Comparison of ENCODE assay signal across 8 cellular contexts in genomic region chr16:53434436-53435065, GRCh38. TPM values are rescaled to one million over a fixed set of nuclear protein-coding genes. Genes with fewer than 3 reads are reported as not detected.
DNase-seq lines count a peak whose midpoint lies in the region; ATAC-seq and TF ChIP-seq lines count a peak whose summit lies in the region.

TSS of gene RBL2 (plus strand) at chr16:53434471. CDS start at chr16:53434557, 86 bp downstream.

- dilution Hi-C loops in mammary epithelial cell (cut with HindIII; ENCODE audit: low sequenced_read_pairs) = loop anchor here (5.0 kb wide), 1 partner anchor 77 kb away; no protein-coding TSS in a partner anchor

- no peaks in the 10 kb centered on the region for H3K27me3 ChIP-seq in mammary epithelial cell (ENCODE audit: insufficient read depth, low read length)

- H4K20me1 ChIP-seq in mammary epithelial cell (ENCODE audit: insufficient read depth, low read length) = no peaks in the 10 kb centered on the region

- H3K27ac ChIP-seq in mammary epithelial cell (ENCODE audit: insufficient read depth, low read depth, low read length) = peak within 1 kb of the TSS; percentile 81

- peak within 1 kb of the TSS; percentile 90 for H3K9ac ChIP-seq in mammary epithelial cell (ENCODE audit: insufficient read depth, low read length)

- DNase-seq in DMS153 (lab: John Stamatoyannopoulos, UW) = peak; percentile 7
- DNase-seq in DMS153 treated with DMSO at 0.1 percent for 48 hours (lab: John Stamatoyannopoulos, UW; ENCODE audit: unreplicated experiment) = no peak
- DNase-seq in NB4 (ENCODE audit: low read depth) = peak; percentile 90
- peak; percentile 81 for DNase-seq in mammary epithelial cell
- peak; percentile 89 for DNase-seq in islet precursor cell
- peak; percentile 86 for DNase-seq in stimulated activated CD4-positive, alpha-beta T cell treated with anti-CD3 and anti-CD28 coated beads, Interleukin-15, amount 100 ng/mL, for 24 hours

- peaks cover 45% of the 10 kb centered on the region for H3K79me2 ChIP-seq in mammary epithelial cell (ENCODE audit: insufficient read depth, low read length)

- no peaks in the 10 kb centered on the region for H3K36me3 ChIP-seq in mammary epithelial cell (ENCODE audit: insufficient read depth, low read length)

- no TSS peak for BruUV-seq in mammary epithelial cell (replicated peaks; lab: Mats Ljungman, UMichigan)

- peak; percentile 64 for ATAC-seq in HG02571 (IDR thresholded peaks at IDR 0.05; ENCODE audit: unreplicated experiment)

- CTCF ChIA-PET in mammary epithelial cell (lab: Charles Lee; ENCODE audit: low non-redundant PET) = no interaction called here

- WGBS in mammary epithelial cell (ENCODE audit: low coverage, missing lambda C conversion rate) = 2% methylated on average over 37 of the region's 85 CpGs

- intact Hi-C loops in mammary epithelial cell (cut with micrococcal nuclease) = loop anchor here (2.0 to 10.0 kb wide), 4 partner anchors 62 to 390 kb away; partner anchors contain the start of gene AKTIP

- H2AFZ ChIP-seq in mammary epithelial cell (ENCODE audit: low read depth, low read length) = peak within 1 kb of the TSS; percentile 100

- in situ Hi-C loops in mammary epithelial cell (cut with MboI; ENCODE audit: low sequenced_read_pairs in 2 of 2) = no loop called here

- peak within 1 kb of the TSS; percentile 99 for H3K4me2 ChIP-seq in mammary epithelial cell (ENCODE audit: insufficient read depth, low read depth, low read length)

- H3K9me3 ChIP-seq in mammary epithelial cell (replicated peaks; ENCODE audit: insufficient read depth, low read length) = no peaks in the 10 kb centered on the region

- TF ChIP-seq POLR2A in NB4 (IDR thresholded peaks at IDR 0.05; ENCODE audit: extremely low read depth, insufficient read length) = peak; percentile 51

- peaks cover 15% of the 10 kb centered on the region for H3K4me1 ChIP-seq in mammary epithelial cell (ENCODE audit: insufficient read depth, low read length)

- H3K4me3 ChIP-seq in NB4 (ENCODE audit: low read depth, low read length) (peak within 1 kb of the TSS; percentile 96), WI38 (ENCODE audit: low read depth, low read length) (peak within 1 kb of the TSS; percentile 94), mammary epithelial cell (replicated peaks in 1 of 3; ENCODE audit: insufficient read depth in 1 of 3, low read depth in 2 of 3, low read length in 3 of 3) (peak within 1 kb of the TSS; percentile 70 to 97 (median 95))

- no peak for TF ChIP-seq CTCF in NB4 (IDR thresholded peaks at IDR 0.05; ENCODE audit: low read depth, low read length)
- TF ChIP-seq CTCF in WI38 (IDR thresholded peaks at IDR 0.05; ENCODE audit: low read depth, low read length) = no peak
- TF ChIP-seq CTCF in mammary epithelial cell (conservative IDR thresholded peaks at IDR 0.05 in 1 of 2, IDR thresholded peaks at IDR 0.05 in 1 of 2; ENCODE audit: extremely low read depth in 1 of 2, insufficient read depth in 1 of 2, low read depth in 1 of 2, low read length in 2 of 2) = no peak

RNA-seq across cellular contexts. Expression of gene RBL2, which starts in this region (rescaled TPM):
- total RNA-seq in mammary epithelial cell = 10 to 100 TPM; 33.3 to 45.2 TPM
- polyA plus RNA-seq in mammary epithelial cell = 22.9 TPM
- polyA minus RNA-seq in mammary epithelial cell = 15.0 TPM
